ENCODE assay signal across 8 cellular contexts in the genomic region with DNA sequence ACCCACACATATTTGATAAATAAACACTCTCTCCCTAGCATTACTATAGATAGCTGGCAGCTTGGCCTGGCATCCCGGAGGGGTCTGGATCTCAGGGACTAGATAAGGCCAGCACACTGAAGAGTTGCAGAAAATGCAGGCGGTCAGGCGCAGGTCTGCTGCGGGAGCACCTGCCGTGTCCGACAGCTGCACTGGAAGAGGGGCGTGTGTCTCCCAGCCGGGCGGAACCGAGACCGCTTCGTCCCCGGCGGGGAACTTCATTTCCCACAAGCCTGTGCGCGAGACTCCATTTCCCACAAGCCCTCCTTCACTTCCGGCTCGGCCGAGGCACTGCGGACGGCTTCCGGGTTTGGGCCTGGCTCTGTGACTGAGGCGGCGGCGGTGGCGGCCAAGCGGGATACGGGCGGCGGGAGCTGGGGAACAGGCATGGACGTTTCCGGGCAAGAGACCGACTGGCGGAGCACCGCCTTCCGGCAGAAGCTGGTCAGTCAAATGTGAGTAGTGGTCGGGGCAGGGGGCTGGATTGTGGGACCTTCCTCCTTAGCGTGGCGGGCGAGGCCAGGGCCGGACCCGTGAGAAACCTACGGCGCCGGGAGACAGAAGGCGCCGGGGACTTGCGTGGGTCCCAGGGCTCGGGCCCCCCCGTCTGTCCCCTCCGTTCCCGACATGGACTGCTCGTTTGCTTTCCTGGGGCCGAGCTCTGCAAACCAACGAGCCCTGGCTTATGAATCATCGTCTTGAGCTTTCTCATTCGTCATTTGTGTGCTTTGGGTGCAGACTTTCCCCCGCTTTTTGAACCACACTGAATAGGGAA. TPM values are rescaled to one million over a fixed set of nuclear protein-coding genes. Genes with fewer than 3 reads are reported as not detected.
DNase-seq lines count a peak whose midpoint lies in the region; ATAC-seq and TF ChIP-seq lines count a peak whose summit lies in the region.

A gene with protein sequence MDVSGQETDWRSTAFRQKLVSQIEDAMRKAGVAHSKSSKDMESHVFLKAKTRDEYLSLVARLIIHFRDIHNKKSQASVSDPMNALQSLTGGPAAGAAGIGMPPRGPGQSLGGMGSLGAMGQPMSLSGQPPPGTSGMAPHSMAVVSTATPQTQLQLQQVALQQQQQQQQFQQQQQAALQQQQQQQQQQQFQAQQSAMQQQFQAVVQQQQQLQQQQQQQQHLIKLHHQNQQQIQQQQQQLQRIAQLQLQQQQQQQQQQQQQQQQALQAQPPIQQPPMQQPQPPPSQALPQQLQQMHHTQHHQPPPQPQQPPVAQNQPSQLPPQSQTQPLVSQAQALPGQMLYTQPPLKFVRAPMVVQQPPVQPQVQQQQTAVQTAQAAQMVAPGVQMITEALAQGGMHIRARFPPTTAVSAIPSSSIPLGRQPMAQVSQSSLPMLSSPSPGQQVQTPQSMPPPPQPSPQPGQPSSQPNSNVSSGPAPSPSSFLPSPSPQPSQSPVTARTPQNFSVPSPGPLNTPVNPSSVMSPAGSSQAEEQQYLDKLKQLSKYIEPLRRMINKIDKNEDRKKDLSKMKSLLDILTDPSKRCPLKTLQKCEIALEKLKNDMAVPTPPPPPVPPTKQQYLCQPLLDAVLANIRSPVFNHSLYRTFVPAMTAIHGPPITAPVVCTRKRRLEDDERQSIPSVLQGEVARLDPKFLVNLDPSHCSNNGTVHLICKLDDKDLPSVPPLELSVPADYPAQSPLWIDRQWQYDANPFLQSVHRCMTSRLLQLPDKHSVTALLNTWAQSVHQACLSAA (plus strand): TSS at position 358 of the 814 bp plus-strand sequence. CDS start 69 bp downstream, at position 427.

- CTCF ChIA-PET in Calu3 (lab: Charles Lee) = interaction anchor here (0.8 kb wide), 2 partner anchors 14 to 23 kb away, joined by 3 read pairs; no protein-coding TSS in a partner anchor

- TF ChIP-seq CTCF in Calu3 (IDR thresholded peaks at IDR 0.05; ENCODE audit: unreplicated experiment) (no peak), epithelial cell of proximal tubule (conservative IDR thresholded peaks at IDR 0.05; ENCODE audit: low read depth, low read length) (no peak)

- peaks cover 43% of the 10 kb centered on the region for H3K36me3 Mint-ChIP-seq in Calu3 (ENCODE audit: insufficient read depth, unreplicated experiment)

- DNase-seq in Calu3 (peak; percentile 89), HuH-7 (ENCODE audit: low spot score) (peak; percentile 86), OCI-M2 (lab: John Stamatoyannopoulos, UW; ENCODE audit: unreplicated experiment) (peak; percentile 15), activated T-cell treated with anti-CD3 and anti-CD28 coated beads for 4 hours (peak; percentile 83), epithelial cell of proximal tubule (ENCODE audit: low read depth) (no peak)
- DNase-seq in stimulated activated CD8-positive, alpha-beta memory T cell treated with anti-CD3 and anti-CD28 coated beads, Interleukin-4, amount 100 ng/mL, for 48 hours = peak; percentile 92

- H3K4me1 Mint-ChIP-seq in Calu3 (ENCODE audit: low read depth, unreplicated experiment) = peaks cover 56% of the 10 kb centered on the region

- no peaks in the 10 kb centered on the region for H3K9me3 ChIP-seq in mucosa of rectum (ENCODE audit: control insufficient read depth in 2 of 2, low read length in 2 of 2)

- H3K4me3 ChIP-seq in epithelial cell of proximal tubule (ENCODE audit: low read depth, low read length) = peak within 1 kb of the TSS; percentile 87
- H3K4me3 ChIP-seq in mucosa of rectum (ENCODE audit: low read length in 2 of 2) = peak within 1 kb of the TSS; percentile 80 to 91

- TSS peak; percentile 65 for BruUV-seq in Calu3 (replicated peaks; lab: Mats Ljungman, UMichigan)

- H3K4me3 Mint-ChIP-seq in Calu3 (ENCODE audit: low read depth, unreplicated experiment) = peak within 1 kb of the TSS; percentile 79

- H3K36me3 ChIP-seq in mucosa of rectum (ENCODE audit: control insufficient read depth in 2 of 2, insufficient read depth in 2 of 2, low read length in 2 of 2) = peaks cover 0 to 4% of the 10 kb centered on the region in 2 donors

- no peaks in the 10 kb centered on the region for H3K27me3 ChIP-seq in mucosa of rectum (ENCODE audit: control insufficient read depth in 2 of 2, insufficient read depth in 2 of 2, low read length in 2 of 2)

- peak within 1 kb of the TSS; percentile 95 for H3K27ac ChIP-seq in mucosa of rectum (ENCODE audit: low read depth in 2 of 2, low read length in 2 of 2)

- peak within 1 kb of the TSS; percentile 77 for H3K27ac Mint-ChIP-seq in Calu3 (ENCODE audit: unreplicated experiment)

- peak; percentile 77 for ATAC-seq in GM21390 (IDR thresholded peaks at IDR 0.05; ENCODE audit: unreplicated experiment)

- H3K4me1 ChIP-seq in mucosa of rectum (ENCODE audit: control insufficient read depth in 2 of 2, insufficient read depth in 2 of 2, low read length in 2 of 2) = peaks cover 32 to 38% of the 10 kb centered on the region in 2 donors

- intact Hi-C loops in Calu3 (cut with micrococcal nuclease; ENCODE audit: unreplicated experiment) = loop anchor here (5.0 kb wide), 1 partner anchor 60 kb away; no protein-coding TSS in a partner anchor

- H3K27me3 Mint-ChIP-seq in Calu3 (ENCODE audit: unreplicated experiment) = no peaks in the 10 kb centered on the region

- H3K9ac ChIP-seq in mucosa of rectum (ENCODE audit: low read depth in 1 of 2, low read length in 2 of 2) = peak within 1 kb of the TSS; percentile 97

- no peaks in the 10 kb centered on the region for H3K9me3 Mint-ChIP-seq in Calu3 (ENCODE audit: low read depth, unreplicated experiment)

RNA-seq across cellular contexts. Expression of the gene that starts here (rescaled TPM):
- total RNA-seq in Calu3 (2022) = 137 and 144 TPM in 2 replicates
- 51.9 and 57.7 TPM in 2 replicates for total RNA-seq in epithelial cell of proximal tubule
